Comparison of ENCODE assay signal across 8 cellular contexts in genomic region chr18:9825571-9826073, GRCh38.
DNase-seq lines count a peak whose midpoint lies in the region; ATAC-seq and TF ChIP-seq lines count a peak whose summit lies in the region.

No MANE protein-coding gene starts in this region.

- H3K27ac ChIP-seq in Peyer's patch (peak overlapping the region in 3 of 4 donors; percentile 38 to 80 (median 75)), fibroblast of lung (ENCODE audit: insufficient read depth, low read length) (peak overlapping the region; percentile 33), ovary (peak overlapping the region in 1 of 2 donors; percentile 64)

- H3K36me3 ChIP-seq in Peyer's patch, result no peaks in the 10 kb centered on the region
- no peaks in the 10 kb centered on the region for H3K36me3 ChIP-seq in fibroblast of lung (ENCODE audit: control insufficient read depth, insufficient read depth, low read length)
- no peaks in the 10 kb centered on the region for H3K36me3 ChIP-seq in ovary

- TF ChIP-seq CTCF in Peyer's patch (IDR thresholded peaks at IDR 0.05) (peak in 1 of 6 experiments; percentile 13), fibroblast of lung (conservative IDR thresholded peaks at IDR 0.05 in 1 of 2, IDR thresholded peaks at IDR 0.05 in 1 of 2; ENCODE audit: low read depth in 1 of 2, low read length in 2 of 2) (no peak), ovary (IDR thresholded peaks at IDR 0.05) (no peak)

- DNase-seq in EL (peak; percentile 94), Peyer's patch (peak in 1 of 3 donors; percentile 74), fibroblast of lung (ENCODE audit: low read depth in 2 of 2) (peak; percentile 96 to 97), putamen (ENCODE audit: low spot score) (peak; percentile 42), ovary (no peak)
- no peak for DNase-seq in stimulated activated CD4-positive, alpha-beta T cell treated with anti-CD3 and anti-CD28 coated beads, Interleukin-15, amount 100 ng/mL, for 24 hours
- no peak for DNase-seq in stimulated activated CD4-positive, alpha-beta T cell treated with anti-CD3 and anti-CD28 coated beads, Interleukin-1b, Interleukin-23, amount 100 ng/mL, for 48 hours

- H2AFZ ChIP-seq in fibroblast of lung (ENCODE audit: low read length), result no peak overlapping the region

- no peak for TF ChIP-seq EP300 in ovary (IDR thresholded peaks at IDR 0.05)

- intact Hi-C loops in ovary (cut with DNase I), result no loop called here

- WGBS in ovary, 3 donors, result 43 to 48% (median 46%) methylated on average over 6 of the region's 6 CpGs

- H3K4me1 ChIP-seq in Peyer's patch (peaks cover 0 to 31% (median 4%) of the 10 kb centered on the region in 4 donors), fibroblast of lung (ENCODE audit: control insufficient read depth, extremely low read depth, insufficient read depth, low read length) (peaks cover 36% of the 10 kb centered on the region), ovary (ENCODE audit: insufficient read depth) (peaks cover 22% of the 10 kb centered on the region)

- no peak overlapping the region for H3K9ac ChIP-seq in fibroblast of lung (ENCODE audit: insufficient read depth, low read length)

- H3K4me2 ChIP-seq in fibroblast of lung (ENCODE audit: extremely low read depth, insufficient read depth, low read length), result no peak overlapping the region

- no peak for ATAC-seq in HG02759 (IDR thresholded peaks at IDR 0.05; ENCODE audit: unreplicated experiment)

- TF ChIP-seq POLR2A in Peyer's patch (IDR thresholded peaks at IDR 0.05), result no peak
- no peak for TF ChIP-seq POLR2A in ovary (IDR thresholded peaks at IDR 0.05)

- H3K9me3 ChIP-seq in Peyer's patch, result no peaks in the 10 kb centered on the region
- H3K9me3 ChIP-seq in fibroblast of lung (ENCODE audit: control insufficient read depth, insufficient read depth, low read depth, low read length), result no peaks in the 10 kb centered on the region
- no peaks in the 10 kb centered on the region for H3K9me3 ChIP-seq in ovary

- H4K20me1 ChIP-seq in fibroblast of lung (ENCODE audit: control insufficient read depth, extremely low read depth, insufficient read depth, low read length), result no peaks in the 10 kb centered on the region

- H3K79me2 ChIP-seq in fibroblast of lung (ENCODE audit: control insufficient read depth, insufficient read depth, low read length), result no peaks in the 10 kb centered on the region

- H3K4me3 ChIP-seq in Peyer's patch (no peak overlapping the region), fibroblast of lung (replicated peaks in 1 of 4; ENCODE audit: control extremely low read depth in 1 of 4, insufficient read depth in 1 of 4, low read depth in 3 of 4, low read length in 4 of 4) (no peak overlapping the region), ovary (no peak overlapping the region)

- H3K27me3 ChIP-seq in Peyer's patch (no peaks in the 10 kb centered on the region), fibroblast of lung (ENCODE audit: control insufficient read depth, insufficient read depth, low read length) (no peaks in the 10 kb centered on the region), ovary (no peaks in the 10 kb centered on the region)

Comparison
In these comparisons a context has a peak if more than half of its experiments do, and no peak if none do; other contexts are left out.
1. DNase-seq: peak in EL (single experiment), fibroblast of lung (2 of 2) and putamen (single experiment); none in stimulated activated CD4-positive, alpha-beta T cell treated with anti-CD3 and anti-CD28 coated beads, Interleukin-15, amount 100 ng/mL, for 24 hours (single experiment), ovary (0 of 5) and stimulated activated CD4-positive, alpha-beta T cell treated with anti-CD3 and anti-CD28 coated beads, Interleukin-1b, Interleukin-23, amount 100 ng/mL, for 48 hours (single experiment).